In genomic region chr10:5014200-5014910, GRCh38 we compare ENCODE assay signal across 3 cellular contexts. TPM values are rescaled to one million over a fixed set of nuclear protein-coding genes. Genes with fewer than 3 reads are reported as not detected.
"Had no signal": no experiment of that assay in that cellular context is flagged by ENCODE, and none has a peak within 500 bp of the region (broad histone marks: within the 10 kb centered on the region; RNA-seq: fewer than 3 reads in every experiment).

No MANE protein-coding gene starts in this region.

RNA-seq across cellular contexts. Expression of gene AKR1C2, which starts 10.7 kb away (rescaled TPM):
- total RNA-seq: activated CD8-positive, alpha-beta T cell treated with anti-CD3 and anti-CD28 coated beads for 36 hours; activated T-helper 17 cell treated with anti-CD3 and anti-CD28 coated beads, Interleukin-2, amount 50 U/mL, for 72 hours; T-helper 2 cell treated with Interferon-gamma antibody and Interleukin-4, amounts not matched to agents 100 ng/mL and 5 ng/mL, for 36 hours had no signal
